Comparison of ENCODE assay signal across 13 cellular contexts in the genomic region with DNA sequence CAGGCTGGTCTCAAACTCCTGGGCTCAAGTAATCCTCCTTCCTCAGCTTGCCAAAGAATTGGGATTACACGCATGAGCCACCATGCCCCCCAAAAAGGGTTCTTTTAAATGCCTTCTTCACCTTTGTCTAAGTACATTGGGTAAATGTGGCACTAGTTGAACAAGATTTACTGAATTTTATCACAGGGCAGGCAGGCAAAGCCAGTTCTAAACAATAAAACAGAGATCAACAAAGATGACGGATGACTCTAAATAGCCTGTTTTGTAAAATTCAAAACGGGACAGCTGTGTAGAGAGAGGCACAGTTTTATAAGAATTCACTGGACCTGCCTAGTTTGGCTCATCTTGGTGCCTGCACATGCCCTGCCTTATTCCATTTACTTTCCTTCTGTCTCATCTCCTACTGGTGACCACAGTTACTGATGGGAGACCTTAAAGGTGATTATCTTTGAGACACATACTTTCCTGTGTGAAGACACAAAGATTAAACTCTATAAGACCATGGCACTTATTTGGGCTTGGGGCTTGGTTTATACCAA.
DNase-seq lines count a peak whose midpoint lies in the region; ATAC-seq and TF ChIP-seq lines count a peak whose summit lies in the region.
"Had no signal": no experiment of that assay in that cellular context is flagged by ENCODE, and none has a peak within 500 bp of the region (broad histone marks: within the 10 kb centered on the region; RNA-seq: fewer than 3 reads in every experiment).

No MANE protein-coding gene starts in this region.

- TF ChIP-seq CTCF in right atrium auricular region (IDR thresholded peaks at IDR 0.05) (no peak), esophagus squamous epithelium (IDR thresholded peaks at IDR 0.05) (no peak), lower lobe of right lung (IDR thresholded peaks at IDR 0.05) (no peak)

- 30 to 40% methylated on average over 3 of the region's 3 CpGs for WGBS in esophagus squamous epithelium, 2 donors
- WGBS in aorta, 2 donors: 38 to 45% methylated on average over 3 of the region's 3 CpGs

- H3K27me3 ChIP-seq in right atrium auricular region (no peaks in the 10 kb centered on the region), esophagus squamous epithelium (no peaks in the 10 kb centered on the region), rectal smooth muscle tissue (ENCODE audit: control insufficient read depth, insufficient read depth, low read length) (no peaks in the 10 kb centered on the region), aorta (ENCODE audit: control insufficient read depth in 1 of 2, insufficient read depth in 2 of 2, low read length in 1 of 2) (no peaks in the 10 kb centered on the region), lower lobe of right lung (ENCODE audit: low read depth) (no peaks in the 10 kb centered on the region)
- H3K27me3 ChIP-seq: SJCRH30 had no signal

- peaks cover 0 to 74% of the 10 kb centered on the region in 2 donors for H3K4me1 ChIP-seq in right atrium auricular region
- peaks cover 27 to 100% (median 83%) of the 10 kb centered on the region in 3 donors for H3K4me1 ChIP-seq in esophagus squamous epithelium
- H3K4me1 ChIP-seq in rectal smooth muscle tissue (ENCODE audit: control insufficient read depth, insufficient read depth, low read length): peaks cover 43% of the 10 kb centered on the region
- H3K4me1 ChIP-seq in aorta (ENCODE audit: control insufficient read depth in 1 of 2, insufficient read depth in 2 of 2, low read length in 2 of 2): peaks cover 8 to 15% of the 10 kb centered on the region in 2 donors
- H3K4me1 ChIP-seq in lower lobe of right lung: peaks cover 32% of the 10 kb centered on the region

- H3K4me3 ChIP-seq in right atrium auricular region (no peak overlapping the region), esophagus squamous epithelium (no peak overlapping the region), rectal smooth muscle tissue (ENCODE audit: low read length) (no peak overlapping the region), aorta (ENCODE audit: low read length in 2 of 2) (no peak overlapping the region), lower lobe of right lung (no peak overlapping the region)
- H3K4me3 ChIP-seq: GM12878, SJCRH30 had no signal

- no peak for DNase-seq in right atrium auricular region (ENCODE audit: low spot score)
- no peak for DNase-seq in Right ventricle myocardium inferior (ENCODE audit: missing footprints)
- DNase-seq in esophagus squamous epithelium (lab: John Stamatoyannopoulos, UW): no peak
- no peak for DNase-seq in aorta
- DNase-seq in lower lobe of right lung: no peak
- DNase-seq in KBM-7: no peak
- DNase-seq: activated naive CD4-positive, alpha-beta T cell treated with anti-CD3 and anti-CD28 coated beads, Interleukin-2, amount 10 ng/mL, durations not matched to agents 7 days and 5 days; CD8-positive, alpha-beta T cell; stimulated activated CD4-positive, alpha-beta T cell treated with anti-CD3 and anti-CD28 coated beads, Interleukin-2, amount 100 ng/mL, for 48 hours had no signal

- in situ Hi-C loops in KBM-7 (cut with MboI; ENCODE audit: low pct_unique_long_range_greater_than_20kb, low sequenced_read_pairs): no loop called here

- H3K27ac ChIP-seq in right atrium auricular region: peak overlapping the region; percentile 90 to 95
- H3K27ac ChIP-seq in esophagus squamous epithelium: peak overlapping the region; percentile 75 to 95 (median 92)
- peak overlapping the region; percentile 93 for H3K27ac ChIP-seq in rectal smooth muscle tissue (ENCODE audit: low read depth, low read length)
- H3K27ac ChIP-seq in aorta (ENCODE audit: low read depth in 1 of 2, low read length in 2 of 2): peak overlapping the region; percentile 95
- H3K27ac ChIP-seq in lower lobe of right lung: no peak overlapping the region

- H3K36me3 ChIP-seq in right atrium auricular region (no peaks in the 10 kb centered on the region), esophagus squamous epithelium (peaks cover 0 to 4% (median 0%) of the 10 kb centered on the region in 3 donors), rectal smooth muscle tissue (ENCODE audit: control insufficient read depth, insufficient read depth, low read length) (no peaks in the 10 kb centered on the region), aorta (ENCODE audit: control insufficient read depth in 1 of 2, insufficient read depth in 2 of 2, low read length in 1 of 2) (peaks cover 0 to 3% of the 10 kb centered on the region in 2 donors), lower lobe of right lung (no peaks in the 10 kb centered on the region)
- H3K36me3 ChIP-seq: SJCRH30 had no signal

- H3K9ac ChIP-seq in rectal smooth muscle tissue (ENCODE audit: low read length): no peak overlapping the region

- TF ChIP-seq POLR2A in esophagus squamous epithelium (IDR thresholded peaks at IDR 0.05): no peak

- no peaks in the 10 kb centered on the region for H3K9me3 ChIP-seq in right atrium auricular region
- no peaks in the 10 kb centered on the region for H3K9me3 ChIP-seq in esophagus squamous epithelium
- no peaks in the 10 kb centered on the region for H3K9me3 ChIP-seq in aorta (ENCODE audit: control insufficient read depth, low read length)
- no peaks in the 10 kb centered on the region for H3K9me3 ChIP-seq in lower lobe of right lung
- H3K9me3 ChIP-seq: SJCRH30 had no signal

- intact Hi-C loops in Right ventricle myocardium inferior (cut with DNase I) (loop anchor here (10.0 kb wide), 1 partner anchor 53 kb away; no protein-coding TSS in a partner anchor), esophagus squamous epithelium (cut with DNase I) (loop anchor here (10.0 kb wide), 1 partner anchor 77 kb away; no protein-coding TSS in a partner anchor), aorta (cut with DNase I) (loop anchor here in 1 of 2 donors (5.0 kb wide), 1 partner anchor 65 kb away; no protein-coding TSS in a partner anchor), lower lobe of right lung (cut with DNase I) (no loop called here)

- no peak for ATAC-seq in Right ventricle myocardium inferior
- ATAC-seq in aorta (ENCODE audit: low FRiP score): no peak
- ATAC-seq in HG02885 (IDR thresholded peaks at IDR 0.05; ENCODE audit: poor library complexity, unreplicated experiment): no peak
- no peak for ATAC-seq in lower lobe of right lung
- ATAC-seq: CD8-positive, alpha-beta T cell; GM12878 had no signal
